2 cellular contexts compared by ENCODE assay signal in the genomic region with DNA sequence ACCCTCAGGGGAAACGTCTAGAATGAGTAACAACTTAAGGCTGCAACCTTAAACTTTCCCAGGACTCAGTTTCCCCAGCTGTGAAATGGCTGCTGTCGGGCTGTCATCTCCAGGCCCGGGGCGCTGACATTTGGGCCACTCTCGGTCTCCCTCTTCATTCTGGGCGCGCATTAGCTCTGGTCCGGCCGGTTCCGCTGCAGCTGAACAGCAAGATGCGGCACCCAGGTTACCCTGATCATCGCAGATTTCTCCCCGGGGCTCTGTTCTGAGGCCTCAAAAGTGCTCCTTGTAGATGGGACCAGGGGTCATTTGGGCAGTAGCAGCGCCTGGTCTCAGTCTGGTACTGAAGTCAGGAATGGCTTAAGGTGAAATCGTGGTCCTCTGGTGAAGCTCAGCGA.
TF ChIP-seq lines count a peak whose summit lies in the region.

No MANE protein-coding gene starts in this region.

TF ChIP-seq in HEK293, 187 proteins besides CTCF, POLR2A, EP300 and RAD21:
- TF ChIP-seq ZNF623 (tag by site-specific recombination; IDR thresholded peaks at IDR 0.05) (no peak), ZNF335 (tag by site-specific recombination; conservative IDR thresholded peaks at IDR 0.05) (peak; percentile 3; the same call in 1 of the 2 replicates)

TF ChIP-seq in K562, 482 proteins besides CTCF, POLR2A, EP300 and RAD21:
- TF ChIP-seq BCOR (IDR thresholded peaks at IDR 0.05) (peak; percentile 24; the same call in 1 of the 2 replicates), ZNF324 (CRISPR knock-in tag; IDR thresholded peaks at IDR 0.05) (no peak)
